In genomic region chr15:56207711-56208110, GRCh38 we compare ENCODE assay signal across 12 cellular contexts.
DNase-seq lines count a peak whose midpoint lies in the region; ATAC-seq and TF ChIP-seq lines count a peak whose summit lies in the region.
"Had no signal": no experiment of that assay in that cellular context is flagged by ENCODE, and none has a peak within 500 bp of the region (broad histone marks: within the 10 kb centered on the region; RNA-seq: fewer than 3 reads in every experiment).

No MANE protein-coding gene starts in this region.

- H3K9me3 ChIP-seq in SU-DHL-6 (ENCODE audit: insufficient read depth, low read length): no peaks in the 10 kb centered on the region

- peaks cover 12% of the 10 kb centered on the region; the same call in 1 of the 2 replicates for H3K36me3 ChIP-seq in SU-DHL-6 (ENCODE audit: low read length)

- H3K27ac Mint-ChIP-seq in memory B cell: peak overlapping the region; percentile 89

- H3K27ac ChIP-seq in SU-DHL-6 (ENCODE audit: low read depth, low read length): peak overlapping the region; percentile 6
- H3K27ac ChIP-seq: thoracic aorta had no signal

- peak overlapping the region; percentile 37 for H3K4me2 ChIP-seq in SU-DHL-6 (ENCODE audit: low read depth, low read length, poor library complexity, severe bottlenecking)

- ATAC-seq in GM19463 (IDR thresholded peaks at IDR 0.05; ENCODE audit: unreplicated experiment) (peak; percentile 42), memory B cell (ENCODE audit: low read depth) (peak; percentile 38), HG02870 (IDR thresholded peaks at IDR 0.05; ENCODE audit: unreplicated experiment) (no peak), HG02763 (IDR thresholded peaks at IDR 0.05; ENCODE audit: unreplicated experiment) (no peak)
- ATAC-seq: right cardiac atrium had no signal

- peaks cover 80% of the 10 kb centered on the region for H3K4me1 Mint-ChIP-seq in memory B cell

- H3K36me3 Mint-ChIP-seq in memory B cell: peaks cover 24% of the 10 kb centered on the region

- H3K27me3 Mint-ChIP-seq in memory B cell: no peaks in the 10 kb centered on the region

- H3F3A ChIP-seq in SU-DHL-6 (ENCODE audit: insufficient read depth): peaks cover 19% of the 10 kb centered on the region

- H3K9ac ChIP-seq in SU-DHL-6 (ENCODE audit: low read length): no peak overlapping the region

- peaks cover 12% of the 10 kb centered on the region for H3K9me3 Mint-ChIP-seq in memory B cell

- TF ChIP-seq CTCF in SU-DHL-6 (IDR thresholded peaks at IDR 0.05; ENCODE audit: insufficient read depth, low read length, poor library complexity, severe bottlenecking): no peak

- H3K9me2 ChIP-seq in SU-DHL-6 (replicated peaks; ENCODE audit: insufficient read depth, low read length): no peaks in the 10 kb centered on the region

- peak overlapping the region; percentile 58 for H3K4me3 Mint-ChIP-seq in memory B cell

- DNase-seq in memory B cell (ENCODE audit: low spot score in 2 of 2) (no peak), NCI-H1048 (lab: John Stamatoyannopoulos, UW) (no peak), T-helper 9 cell (no peak)
- DNase-seq: activated naive CD4-positive, alpha-beta T cell; NCI-H524; right cardiac atrium had no signal

- H3K4me3 ChIP-seq in GM08714 (ENCODE audit: low read length): peak overlapping the region; percentile 37; the same call in 1 of the 2 replicates
- H3K4me3 ChIP-seq in SU-DHL-6 (ENCODE audit: insufficient read depth, low read length, poor library complexity, severe bottlenecking): no peak overlapping the region
- H3K4me3 ChIP-seq: thoracic aorta had no signal

- no peaks in the 10 kb centered on the region for H3K27me3 ChIP-seq in SU-DHL-6 (ENCODE audit: low read length)

- no peak overlapping the region for H2AFZ ChIP-seq in SU-DHL-6 (ENCODE audit: low read depth, low read length, severe bottlenecking)

- peaks cover 33% of the 10 kb centered on the region for H4K20me1 ChIP-seq in SU-DHL-6 (ENCODE audit: low read depth, low read length)

- H3K79me2 ChIP-seq in SU-DHL-6 (ENCODE audit: insufficient read depth, low read length): peaks cover 100% of the 10 kb centered on the region

Comparison
In these comparisons a context has a peak if more than half of its experiments do, and no peak if none do; other contexts are left out.
1. ATAC-seq: peak in GM19463 (single experiment) and memory B cell (single experiment); none in HG02870 (single experiment) and HG02763 (single experiment).